ENCODE assay signal across 15 cellular contexts in genomic region chr1:119626841-119627240, GRCh38. TPM values are rescaled to one million over a fixed set of nuclear protein-coding genes. Genes with fewer than 3 reads are reported as not detected.
DNase-seq lines count a peak whose midpoint lies in the region; ATAC-seq and TF ChIP-seq lines count a peak whose summit lies in the region.
"Had no signal": no experiment of that assay in that cellular context is flagged by ENCODE, and none has a peak within 500 bp of the region (broad histone marks: within the 10 kb centered on the region; RNA-seq: fewer than 3 reads in every experiment).

No MANE protein-coding gene starts in this region.

- H3K27ac ChIP-seq in psoas muscle = peak overlapping the region; percentile 77
- H3K27ac ChIP-seq in PC-9 = no peak overlapping the region

- H3K36me3 Mint-ChIP-seq in stimulated activated memory B cell treated with anti-CD40 and anti-IgM and Interleukin-4, amounts not matched to agents 10 μg/mL and 1 μg/mL and 100 μg/mL, for 72 hours = no peaks in the 10 kb centered on the region
- peaks cover 0 to 4% of the 10 kb centered on the region in 2 donors for H3K36me3 Mint-ChIP-seq in activated naive CD4-positive, alpha-beta T cell treated with anti-CD3 and anti-CD28 coated beads, Interleukin-2, amount 50 U/mL, for 72 hours

- WGBS in psoas muscle, 3 donors = 24 to 36% (median 24%) methylated on average over 3 of the region's 3 CpGs

- no peak overlapping the region for H3K4me2 ChIP-seq in PC-9

- H4K20me1 ChIP-seq in PC-9 (ENCODE audit: insufficient read depth) = no peaks in the 10 kb centered on the region

- H3K9me3 Mint-ChIP-seq in stimulated activated memory B cell treated with anti-CD40 and anti-IgM and Interleukin-4, amounts not matched to agents 10 μg/mL and 1 μg/mL and 100 μg/mL, for 72 hours = peaks cover 3% of the 10 kb centered on the region
- H3K9me3 Mint-ChIP-seq in activated naive CD4-positive, alpha-beta T cell treated with anti-CD3 and anti-CD28 coated beads, Interleukin-2, amount 50 U/mL, for 72 hours = no peaks in the 10 kb centered on the region
- H3K9me3 Mint-ChIP-seq: activated CD8-positive, alpha-beta T cell treated with anti-CD3 and anti-CD28 coated beads for 36 hours; activated T-helper 2 cell treated with anti-CD3 and anti-CD28 coated beads, Interferon-gamma antibody, Interleukin-2, Interleukin-4, amounts not matched to agents 10 μg/mL and 5 μg/mL and 100 μg/mL, durations not matched to agents 14 hours and 24 hours and 36 hours had no signal

- CTCF ChIA-PET in PC-9 (lab: Charles Lee) = interaction anchor here (0.7 kb wide), 1 partner anchor 27 kb away, joined by 3 read pairs; no protein-coding TSS in a partner anchor

- POLR2A ChIA-PET in PC-9 (lab: Charles Lee; ENCODE audit: unreplicated experiment) = no interaction called here

- H3K36me3 ChIP-seq in psoas muscle (ENCODE audit: insufficient read depth in 1 of 2, low read depth in 1 of 2) = peaks cover 0 to 26% of the 10 kb centered on the region in 2 donors
- no peaks in the 10 kb centered on the region for H3K36me3 ChIP-seq in PC-9 (ENCODE audit: low read depth)

- no peaks in the 10 kb centered on the region for H3K79me2 ChIP-seq in PC-9 (ENCODE audit: low read depth)

- H3K4me3 Mint-ChIP-seq in stimulated activated memory B cell treated with anti-CD40 and anti-IgM and Interleukin-4, amounts not matched to agents 10 μg/mL and 1 μg/mL and 100 μg/mL, for 72 hours = no peak overlapping the region
- H3K4me3 Mint-ChIP-seq: activated CD8-positive, alpha-beta T cell treated with anti-CD3 and anti-CD28 coated beads for 36 hours had no signal

- H2AFZ ChIP-seq in PC-9 = no peak overlapping the region

- no peak for TF ChIP-seq CTCF in psoas muscle (IDR thresholded peaks at IDR 0.05)
- no peak for TF ChIP-seq CTCF in PC-9 (conservative IDR thresholded peaks at IDR 0.05)

- peak; percentile 59 for ATAC-seq in SK-N-SH treated with all-trans-retinoic acid at 6 μM for 48 hours
- ATAC-seq in psoas muscle = peak; percentile 62 to 75 (median 66)
- no peak for ATAC-seq in stimulated activated memory B cell treated with anti-CD40 and anti-IgM and Interleukin-4, amounts not matched to agents 10 μg/mL and 1 μg/mL and 100 μg/mL, for 72 hours
- no peak for ATAC-seq in activated naive CD4-positive, alpha-beta T cell treated with anti-CD3 and anti-CD28 coated beads, Interleukin-2, amount 50 U/mL, for 72 hours
- no peak for ATAC-seq in HG03108 (IDR thresholded peaks at IDR 0.05; ENCODE audit: unreplicated experiment)
- ATAC-seq: activated CD8-positive, alpha-beta T cell treated with anti-CD3 and anti-CD28 coated beads for 36 hours; GM12878 had no signal

- peaks cover 40% of the 10 kb centered on the region for H3K27me3 Mint-ChIP-seq in stimulated activated memory B cell treated with anti-CD40 and anti-IgM and Interleukin-4, amounts not matched to agents 10 μg/mL and 1 μg/mL and 100 μg/mL, for 72 hours

- peak; percentile 83 for DNase-seq in EH (ENCODE audit: low read depth)
- peak; percentile 65 for DNase-seq in fibroblast of peridontal ligament (ENCODE audit: extremely low read depth)
- no peak for DNase-seq in psoas muscle
- DNase-seq in PC-9 = no peak
- no peak for DNase-seq in activated naive CD4-positive, alpha-beta T cell treated with anti-CD3 and anti-CD28 coated beads, Interleukin-2, amount 50 U/mL, for 72 hours (ENCODE audit: low spot score in 2 of 2)
- DNase-seq: activated CD8-positive, alpha-beta T cell treated with anti-CD3 and anti-CD28 coated beads for 36 hours; AML-193; DND-41; NCI-H1694 treated with DMSO at 0.1 percent for 48 hours; trophoblast cell had no signal

- no TSS peak for BruUV-seq in PC-9 (replicated peaks; lab: Mats Ljungman, UMichigan)

- no peaks in the 10 kb centered on the region for H3F3A ChIP-seq in PC-9 (ENCODE audit: insufficient read depth, low read depth)

- H3K9me3 ChIP-seq in psoas muscle = no peaks in the 10 kb centered on the region
- no peaks in the 10 kb centered on the region for H3K9me3 ChIP-seq in PC-9 (ENCODE audit: insufficient read depth, low read depth)

- peaks cover 30% of the 10 kb centered on the region for H3K4me1 ChIP-seq in psoas muscle
- no peaks in the 10 kb centered on the region for H3K4me1 ChIP-seq in PC-9 (replicated peaks; ENCODE audit: insufficient read depth)

- no peak overlapping the region for H3K4me3 ChIP-seq in psoas muscle
- no peak overlapping the region for H3K4me3 ChIP-seq in PC-9
- H3K4me3 ChIP-seq: GM12878 had no signal

- H3K27me3 ChIP-seq in psoas muscle (ENCODE audit: insufficient read depth in 3 of 3, low read length in 2 of 3) (no peaks in the 10 kb centered on the region), PC-9 (ENCODE audit: insufficient read depth, low read depth) (no peaks in the 10 kb centered on the region)

- H3K27ac Mint-ChIP-seq in stimulated activated memory B cell treated with anti-CD40 and anti-IgM and Interleukin-4, amounts not matched to agents 10 μg/mL and 1 μg/mL and 100 μg/mL, for 72 hours = no peak overlapping the region
- H3K27ac Mint-ChIP-seq in activated naive CD4-positive, alpha-beta T cell treated with anti-CD3 and anti-CD28 coated beads, Interleukin-2, amount 50 U/mL, for 72 hours = no peak overlapping the region
- H3K27ac Mint-ChIP-seq: activated CD8-positive, alpha-beta T cell treated with anti-CD3 and anti-CD28 coated beads for 36 hours had no signal

- H3K9me2 ChIP-seq in PC-9 (ENCODE audit: insufficient read depth) = no peaks in the 10 kb centered on the region

- intact Hi-C loops in psoas muscle (cut with DNase I) = no loop called here
- intact Hi-C loops in PC-9 (cut with micrococcal nuclease; ENCODE audit: unreplicated experiment) = no loop called here

- H3K4me1 Mint-ChIP-seq in stimulated activated memory B cell treated with anti-CD40 and anti-IgM and Interleukin-4, amounts not matched to agents 10 μg/mL and 1 μg/mL and 100 μg/mL, for 72 hours = no peaks in the 10 kb centered on the region

TF ChIP-seq in SK-N-SH treated with all-trans-retinoic acid at 6 μM for 48 hours, 23 proteins besides CTCF, POLR2A, EP300 and RAD21:
- TF ChIP-seq CSRNP3 (CRISPR knock-in tag; IDR thresholded peaks at IDR 0.05) (no peak), TOX (CRISPR knock-in tag; IDR thresholded peaks at IDR 0.05; ENCODE audit: borderline replicate concordance) (no peak), SNAI2 (CRISPR knock-in tag; IDR thresholded peaks at IDR 0.05) (no peak), ZNF565 (CRISPR knock-in tag; conservative IDR thresholded peaks at IDR 0.05; ENCODE audit: low read depth) (no peak)

RNA-seq across cellular contexts. Expression of gene ZNF697, which starts 21.2 kb away (rescaled TPM):
- total RNA-seq in psoas muscle = 1 to 10 TPM; 2.9 to 4.9 (median 3.9) TPM
- polyA plus RNA-seq in psoas muscle = 1 to 10 TPM; 1.3 to 2.2 (median 2.0) TPM
- total RNA-seq in PC-9 (2021) = 3.6 and 4.1 TPM in 2 replicates
- total RNA-seq in activated naive CD4-positive, alpha-beta T cell treated with anti-CD3 and anti-CD28 coated beads, Interleukin-2, amount 50 U/mL, for 72 hours = under 1 TPM; 0.09 to 0.70 TPM

Comparison
In these comparisons a context has a peak if more than half of its experiments do, and no peak if none do; other contexts are left out.
1. DNase-seq: peak in EH (single experiment) and fibroblast of peridontal ligament (single experiment); none in psoas muscle (0 of 2), PC-9 (0 of 2) and activated naive CD4-positive, alpha-beta T cell treated with anti-CD3 and anti-CD28 coated beads, Interleukin-2, amount 50 U/mL, for 72 hours (0 of 2).
2. ATAC-seq: peak in SK-N-SH treated with all-trans-retinoic acid at 6 μM for 48 hours (single experiment) and psoas muscle (4 of 4); none in stimulated activated memory B cell treated with anti-CD40 and anti-IgM and Interleukin-4, amounts not matched to agents 10 μg/mL and 1 μg/mL and 100 μg/mL, for 72 hours (single experiment), activated naive CD4-positive, alpha-beta T cell treated with anti-CD3 and anti-CD28 coated beads, Interleukin-2, amount 50 U/mL, for 72 hours (0 of 2) and HG03108 (single experiment).